9 cellular contexts compared by ENCODE assay signal in the genomic region with DNA sequence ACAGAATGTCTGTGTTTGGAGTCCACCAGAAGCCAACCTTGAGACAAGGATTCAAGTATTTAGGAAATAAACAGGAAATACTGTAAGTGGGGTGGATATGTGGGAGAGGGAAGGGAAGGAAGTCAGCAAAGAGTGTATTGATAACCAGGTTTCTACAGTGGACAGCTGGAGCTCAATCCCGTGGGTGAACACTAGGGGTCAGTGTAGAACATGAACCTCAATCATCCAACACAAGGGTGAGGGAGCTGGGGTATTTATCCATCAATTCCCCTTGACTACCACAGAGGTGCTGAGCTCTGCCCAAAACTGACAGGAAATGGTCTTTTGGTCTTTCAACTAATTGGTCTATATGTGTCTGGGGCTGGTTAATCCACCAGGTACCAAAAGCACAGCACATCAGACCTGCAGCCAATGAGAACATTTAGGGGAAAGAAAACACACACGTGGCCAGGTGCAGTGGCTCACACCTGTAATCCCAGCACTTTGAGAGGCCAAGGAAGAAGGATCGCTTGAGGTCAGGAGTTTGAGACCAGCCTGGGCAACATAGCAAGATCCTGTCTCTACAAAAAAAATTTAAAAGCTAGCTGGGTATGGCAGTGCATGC. TPM values are rescaled to one million over a fixed set of nuclear protein-coding genes. Genes with fewer than 3 reads are reported as not detected.
A peak's percentile ranks its signal among the peaks of the same experiment; 100 is the strongest.
DNase-seq lines count a peak whose midpoint lies in the region; ATAC-seq, FAIRE-seq and TF ChIP-seq lines count a peak whose summit lies in the region.
"Had no signal": no experiment of that assay in that cellular context is flagged by ENCODE, and none has a peak within 500 bp of the region (broad histone marks: within the 10 kb centered on the region; RNA-seq: fewer than 3 reads in every experiment).

No MANE protein-coding gene starts in this region.

- no peak overlapping the region for H2BK120ac ChIP-seq in H1 (replicated peaks; ENCODE audit: low read depth, low read length)

- no peaks in the 10 kb centered on the region for H3K9me3 ChIP-seq in CD8-positive, alpha-beta T cell (ENCODE audit: low read length)
- peaks cover 4 to 15% of the 10 kb centered on the region in 2 experiments; a peak in 3 of 4 replicates for H3K9me3 ChIP-seq in H1 (ENCODE audit: insufficient read depth in 2 of 2, low read depth in 1 of 2, low read length in 1 of 2)
- H3K9me3 ChIP-seq in ovary, result no peaks in the 10 kb centered on the region

- no peak overlapping the region for H3K4me2 ChIP-seq in H1 (ENCODE audit: insufficient read depth in 1 of 2, low read depth in 2 of 2, low read length in 2 of 2)

- no peak overlapping the region for H3K4me3 Mint-ChIP-seq in CD8-positive, alpha-beta T cell
- H3K4me3 Mint-ChIP-seq in WTC11 (no peak overlapping the region), nephron (peak overlapping the region in 2 of 3 experiments; percentile 36 to 38)
- H3K4me3 Mint-ChIP-seq: IgD-negative memory B cell had no signal

- TF ChIP-seq EP300 in H1 (IDR thresholded peaks at IDR 0.05; ENCODE audit: borderline replicate concordance in 1 of 2, low read depth in 2 of 2, low read length in 2 of 2), result no peak
- TF ChIP-seq EP300 in ovary (IDR thresholded peaks at IDR 0.05), result no peak

- H3K4me1 ChIP-seq in CD8-positive, alpha-beta T cell (ENCODE audit: insufficient read depth, low read length), result no peaks in the 10 kb centered on the region
- H3K4me1 ChIP-seq in H1 (replicated peaks in 1 of 4; ENCODE audit: control insufficient read depth in 3 of 4, insufficient read depth in 4 of 4, low read length in 3 of 4) (no peaks in the 10 kb centered on the region), ovary (ENCODE audit: insufficient read depth) (no peaks in the 10 kb centered on the region)

- H3K4me1 Mint-ChIP-seq in CD8-positive, alpha-beta T cell (ENCODE audit: low read depth), result peaks cover 4% of the 10 kb centered on the region
- H3K4me1 Mint-ChIP-seq in WTC11 (peaks cover 2% of the 10 kb centered on the region), nephron (peaks cover 4% of the 10 kb centered on the region)

- no peak overlapping the region for H2AFZ ChIP-seq in H1 (ENCODE audit: low read length)

- no peak overlapping the region for H3K4ac ChIP-seq in H1 (replicated peaks; ENCODE audit: insufficient read length, low read depth, low read length)

- no peaks in the 10 kb centered on the region for H3K36me3 ChIP-seq in CD8-positive, alpha-beta T cell (ENCODE audit: insufficient read depth, low read length)
- no peaks in the 10 kb centered on the region for H3K36me3 ChIP-seq in H1 (ENCODE audit: control insufficient read depth in 2 of 4, insufficient read depth in 4 of 4, low read length in 3 of 4)
- H3K36me3 ChIP-seq in ovary, result no peaks in the 10 kb centered on the region

- 49% methylated on average over 3 of the region's 3 CpGs; no CpG with 5 or more reads in 1 of the 2 experiments for WGBS in H1 (ENCODE audit: extremely low coverage in 1 of 2, insufficient coverage in 1 of 2, insufficient read length in 1 of 2, insufficient replicate concordance in 2 of 2, low coverage in 1 of 2, low lambda C conversion rate in 2 of 2, missing lambda C conversion rate in 1 of 2), 2 experiments
- 56 to 70% (median 62%) methylated on average over 3 of the region's 3 CpGs for WGBS in ovary, 3 donors

- peaks cover under 1% of the 10 kb centered on the region; the same call in 1 of the 2 replicates for H3K23me2 ChIP-seq in H1 (ENCODE audit: low read depth, low read length)

- H4K8ac ChIP-seq in H1 (ENCODE audit: extremely low read depth, insufficient read depth, low read length), result no peak overlapping the region

- peaks cover 18% of the 10 kb centered on the region for H3K9me3 Mint-ChIP-seq in CD8-positive, alpha-beta T cell
- H3K9me3 Mint-ChIP-seq in WTC11, result peaks cover 6% of the 10 kb centered on the region; the same call in 1 of the 2 replicates
- H3K9me3 Mint-ChIP-seq in nephron, result peaks cover 26% of the 10 kb centered on the region

- H2BK15ac ChIP-seq in H1 (ENCODE audit: low read length), result peak overlapping the region; percentile 40; the same call in 1 of the 2 replicates

- CTCF ChIA-PET in CD8-positive, alpha-beta T cell (lab: Charles Lee), result interaction anchor here (0.9 to 6.5 kb wide), 10 partner anchors 9 to 455 kb away, joined by 3 to 60 read pairs (median 6); a partner anchor contains a TSS
- CTCF ChIA-PET in WTC11 (lab: Charles Lee) (interaction anchor here (0.5 to 3.9 kb wide), 63 partner anchors 9 to 940 kb away, joined by 3 to 103 read pairs (median 5); a partner anchor contains a TSS), H1 (lab: Charles Lee; ENCODE audit: partially characterized antibody) (interaction anchor here (0.5 to 8.0 kb wide), 39 partner anchors 10 to 1322 kb away, joined by 3 to 120 read pairs (median 4); a partner anchor contains a TSS)

- H3K79me1 ChIP-seq in H1 (ENCODE audit: low read depth, low read length), result no peaks in the 10 kb centered on the region

- no peaks in the 10 kb centered on the region for H3K36me3 Mint-ChIP-seq in CD8-positive, alpha-beta T cell
- H3K36me3 Mint-ChIP-seq in WTC11 (no peaks in the 10 kb centered on the region), nephron (ENCODE audit: low read depth) (peaks cover 8% of the 10 kb centered on the region)

- no peak overlapping the region for H3K9ac ChIP-seq in H1 (replicated peaks in 1 of 4; ENCODE audit: extremely low read depth in 1 of 4, low read depth in 3 of 4, low read length in 3 of 4)

- no peak overlapping the region for H4K5ac ChIP-seq in H1 (ENCODE audit: insufficient read length, low read depth, low read length)

- no peak overlapping the region for H3K56ac ChIP-seq in H1 (replicated peaks; ENCODE audit: insufficient read length, low read depth, low read length)

- TF ChIP-seq CTCF in CD8-positive, alpha-beta T cell (IDR thresholded peaks at IDR 0.05), result peak; percentile 56
- TF ChIP-seq CTCF in WTC11 (IDR thresholded peaks at IDR 0.05), result peak; percentile 67
- TF ChIP-seq CTCF in H1 (IDR thresholded peaks at IDR 0.05; ENCODE audit: control extremely low read depth in 1 of 3, insufficient read depth in 1 of 3, low read depth in 1 of 3, low read length in 3 of 3), result peak; percentile 56 to 87 (median 74)
- peak; percentile 31 to 46 (median 31) for TF ChIP-seq CTCF in nephron (IDR thresholded peaks at IDR 0.05; ENCODE audit: unreplicated experiment in 3 of 3)
- no peak for TF ChIP-seq CTCF in ovary (IDR thresholded peaks at IDR 0.05)

- no peak overlapping the region for H2AK5ac ChIP-seq in H1 (ENCODE audit: low read depth, low read length)

- H3K18ac ChIP-seq in H1 (ENCODE audit: extremely low read depth, low read length), result no peak overlapping the region

- H3K27me3 Mint-ChIP-seq in CD8-positive, alpha-beta T cell (ENCODE audit: low read depth), result peaks cover 7% of the 10 kb centered on the region
- H3K27me3 Mint-ChIP-seq in WTC11 (ENCODE audit: low read depth), result peaks cover 8% of the 10 kb centered on the region; the same call in 1 of the 2 replicates
- H3K27me3 Mint-ChIP-seq in nephron (ENCODE audit: low read depth), result peaks cover 10% of the 10 kb centered on the region

- no peak overlapping the region for H3K27ac Mint-ChIP-seq in CD8-positive, alpha-beta T cell
- no peak overlapping the region for H3K27ac Mint-ChIP-seq in WTC11
- H3K27ac Mint-ChIP-seq in nephron, result no peak overlapping the region

- POLR2A ChIA-PET in CD8-positive, alpha-beta T cell (lab: Charles Lee), result interaction anchor here (0.9 to 1.4 kb wide), 2 partner anchors 10 to 24 kb away, joined by 3 to 4 read pairs; a partner anchor contains a TSS
- POLR2A ChIA-PET in WTC11 (lab: Charles Lee), result interaction anchor here (0.5 to 1.1 kb wide), 2 partner anchors 109 to 126 kb away, joined by 3 read pairs; no protein-coding TSS in a partner anchor
- POLR2A ChIA-PET in H1 (lab: Charles Lee; ENCODE audit: partially characterized antibody), result interaction anchor here (0.8 to 2.0 kb wide), 2 partner anchors 9 to 132 kb away, joined by 3 to 4 read pairs; no protein-coding TSS in a partner anchor

- no peak overlapping the region for H3K27ac ChIP-seq in CD8-positive, alpha-beta T cell (ENCODE audit: low read depth, low read length)
- H3K27ac ChIP-seq in H1 (ENCODE audit: low read depth, low read length), result no peak overlapping the region
- no peak overlapping the region for H3K27ac ChIP-seq in ovary

- no peaks in the 10 kb centered on the region for H3K79me2 ChIP-seq in H1 (ENCODE audit: control insufficient read depth in 1 of 2, insufficient read depth in 2 of 2, low read length in 2 of 2)

- no peak overlapping the region for H3K4me3 ChIP-seq in CD8-positive, alpha-beta T cell (ENCODE audit: low read depth, low read length)
- H3K4me3 ChIP-seq in H1 (ENCODE audit: extremely low read depth in 1 of 4, insufficient read depth in 2 of 4, low read depth in 3 of 4, low read length in 4 of 4) (no peak overlapping the region), ovary (no peak overlapping the region)

- peak in 5 of 7 experiments; percentile 20 to 68 (median 55) for DNase-seq in CD8-positive, alpha-beta T cell
- peak in 46 of 76 experiments; percentile 8 to 67 (median 34) for DNase-seq in HUDEP-2 (lab: John Stamatoyannopoulos, UW; ENCODE audit: unreplicated experiment in 76 of 76)
- DNase-seq in WTC11 (ENCODE audit: low spot score), result peak; percentile 84
- DNase-seq in H1 (ENCODE audit: low read depth in 1 of 2, low spot score in 2 of 2), result peak in 1 of 2 experiments; percentile 87
- no peak for DNase-seq in ovary

- no peaks in the 10 kb centered on the region for H4K20me1 ChIP-seq in H1 (replicated peaks in 1 of 2; ENCODE audit: control insufficient read depth in 1 of 2, insufficient read depth in 2 of 2, low read length in 2 of 2)

- no peak overlapping the region for H3K14ac ChIP-seq in H1 (ENCODE audit: insufficient read length)

- H2BK20ac ChIP-seq in H1 (ENCODE audit: low read length), result no peak overlapping the region

- peak; percentile 59 for ATAC-seq in CD8-positive, alpha-beta T cell
- ATAC-seq in WTC11 (peak; percentile 93), HG03095 (IDR thresholded peaks at IDR 0.05; ENCODE audit: unreplicated experiment) (no peak), GM21447 (IDR thresholded peaks at IDR 0.05; ENCODE audit: unreplicated experiment) (no peak)

- H3K27me3 ChIP-seq in CD8-positive, alpha-beta T cell (ENCODE audit: insufficient read depth, low read length), result no peaks in the 10 kb centered on the region
- H3K27me3 ChIP-seq in H1 (replicated peaks in 1 of 4; ENCODE audit: control insufficient read depth in 3 of 4, extremely low read depth in 1 of 4, insufficient read depth in 3 of 4, low read length in 3 of 4) (no peaks in the 10 kb centered on the region), ovary (no peaks in the 10 kb centered on the region)

- H3K23ac ChIP-seq in H1 (ENCODE audit: insufficient read length), result no peak overlapping the region

- no peak overlapping the region for H2BK5ac ChIP-seq in H1 (ENCODE audit: low read depth, low read length)

- H2BK12ac ChIP-seq in H1 (ENCODE audit: low read depth, low read length), result no peak overlapping the region

- H4K91ac ChIP-seq in H1 (replicated peaks; ENCODE audit: insufficient read length, low read length), result no peak overlapping the region

- peak; percentile 67 to 68 for TF ChIP-seq RAD21 in H1 (IDR thresholded peaks at IDR 0.05 in 1 of 2, conservative IDR thresholded peaks at IDR 0.05 in 1 of 2; ENCODE audit: low read depth in 2 of 2, low read length in 2 of 2)

- intact Hi-C loops in CD8-positive, alpha-beta T cell (cut with DNase I, micrococcal nuclease), result loop anchor here (2.0 to 5.0 kb wide), 2 partner anchors 49 to 316 kb away; a partner anchor contains a TSS
- intact Hi-C loops in ovary (cut with DNase I), result no loop called here

- TF ChIP-seq POLR2A in H1 (IDR thresholded peaks at IDR 0.05; ENCODE audit: control extremely low read depth in 1 of 2, low read depth in 2 of 2, low read length in 2 of 2) (no peak), ovary (IDR thresholded peaks at IDR 0.05) (no peak)

- peak; percentile 92 for FAIRE-seq in H1 (lab: Jason Lieb, UNC)

RNA-seq across cellular contexts. Expression of a gene that starts 5.6 kb away (rescaled TPM):
- not detected for total RNA-seq in CD8-positive, alpha-beta T cell
- total RNA-seq in WTC11 (2021), result 15.0 to 21.9 TPM (median 19.6 TPM) in 3 replicates
- total RNA-seq in H1 (2021; fragmentation: NEBNext Ultra II Directional; extraction: Animal tissue kit (Norgen Biotek cat#: 25700)), result 16.8 and 17.7 TPM in 2 replicates
- 12.0 and 16.1 TPM in 2 replicates for polyA plus RNA-seq in H1 (2011; rRNA removed)
- 11.1 TPM for polyA plus RNA-seq in H1 (2011; cell fraction: cytosol; rRNA removed)
- polyA plus RNA-seq in H1 (2011; cell fraction: nucleus; rRNA removed), result 38.2 TPM
- polyA plus RNA-seq in H1 (2012, experiment 1 of 2), result 7.5 to 11.4 TPM (median 10.6 TPM) in 4 replicates
- polyA plus RNA-seq in H1 (2012, experiment 2 of 2), result 9.2 TPM
- polyA plus RNA-seq in H1 (2013, experiment 1 of 2), result 8.5 TPM
- polyA plus RNA-seq in H1 (2013, experiment 2 of 2), result 8.7 TPM
- polyA minus RNA-seq in H1 (2011; rRNA and poly(A)+ RNA removed), result 5.5 and 7.4 TPM in 2 replicates
- polyA minus RNA-seq in H1 (2011; cell fraction: cytosol; rRNA and poly(A)+ RNA removed), result 11.4 TPM
- 15.4 TPM for polyA minus RNA-seq in H1 (2011; cell fraction: nucleus; rRNA and poly(A)+ RNA removed)
- 10 to 100 TPM; 22.2 to 61.9 (median 43.5) TPM for total RNA-seq in ovary
- 10 to 100 TPM in 1 of 2 donors, 1 to 10 TPM in 1; 9.4 to 22.9 TPM for polyA plus RNA-seq in ovary
- polyA plus RNA-seq: IgD-negative memory B cell had no signal

RNA-seq across cellular contexts. Expression of a gene that starts 19.6 kb away (rescaled TPM):
- not detected for total RNA-seq in CD8-positive, alpha-beta T cell
- total RNA-seq in WTC11 (2021) (not detected in 3 replicates), ovary (not detected)
- total RNA-seq in H1 (2021; fragmentation: NEBNext Ultra II Directional; extraction: Animal tissue kit (Norgen Biotek cat#: 25700)), result not detected in 2 replicates
- polyA plus RNA-seq in H1 (2011; rRNA removed) (not detected in 2 replicates), ovary (not detected)
- not detected for polyA plus RNA-seq in H1 (2011; cell fraction: cytosol; rRNA removed)
- not detected for polyA plus RNA-seq in H1 (2011; cell fraction: nucleus; rRNA removed)
- polyA plus RNA-seq in H1 (2012, experiment 1 of 2), result not detected in 4 replicates
- not detected for polyA plus RNA-seq in H1 (2012, experiment 2 of 2)
- not detected for polyA plus RNA-seq in H1 (2013, experiment 1 of 2)
- polyA plus RNA-seq in H1 (2013, experiment 2 of 2), result not detected
- not detected in 2 replicates for polyA minus RNA-seq in H1 (2011; rRNA and poly(A)+ RNA removed)
- not detected for polyA minus RNA-seq in H1 (2011; cell fraction: cytosol; rRNA and poly(A)+ RNA removed)
- polyA minus RNA-seq in H1 (2011; cell fraction: nucleus; rRNA and poly(A)+ RNA removed), result not detected
- polyA plus RNA-seq: IgD-negative memory B cell had no signal

RNA-seq across cellular contexts. Expression of a gene that starts 52.3 kb away (rescaled TPM):
- not detected for total RNA-seq in CD8-positive, alpha-beta T cell
- total RNA-seq in WTC11 (2021) (not detected in 3 replicates), ovary (not detected)
- not detected in 2 replicates for total RNA-seq in H1 (2021; fragmentation: NEBNext Ultra II Directional; extraction: Animal tissue kit (Norgen Biotek cat#: 25700))
- polyA plus RNA-seq in H1 (2011; rRNA removed) (not detected in 2 replicates), ovary (not detected)
- polyA plus RNA-seq in H1 (2011; cell fraction: cytosol; rRNA removed), result not detected
- polyA plus RNA-seq in H1 (2011; cell fraction: nucleus; rRNA removed), result not detected
- polyA plus RNA-seq in H1 (2012, experiment 1 of 2), result not detected in 4 replicates
- not detected for polyA plus RNA-seq in H1 (2012, experiment 2 of 2)
- polyA plus RNA-seq in H1 (2013, experiment 1 of 2), result not detected
- polyA plus RNA-seq in H1 (2013, experiment 2 of 2), result not detected
- not detected in 2 replicates for polyA minus RNA-seq in H1 (2011; rRNA and poly(A)+ RNA removed)
- polyA minus RNA-seq in H1 (2011; cell fraction: cytosol; rRNA and poly(A)+ RNA removed), result not detected
- polyA minus RNA-seq in H1 (2011; cell fraction: nucleus; rRNA and poly(A)+ RNA removed), result not detected
- polyA plus RNA-seq: IgD-negative memory B cell had no signal

Comparison
In these comparisons a context has a peak if more than half of its experiments do, and no peak if none do; other contexts are left out.
1. ATAC-seq: peak in CD8-positive, alpha-beta T cell (single experiment) and WTC11 (single experiment); none in HG03095 (single experiment) and GM21447 (single experiment).
2. DNase-seq: peak in CD8-positive, alpha-beta T cell (5 of 7), HUDEP-2 (46 of 76) and WTC11 (single experiment); none in ovary (0 of 5).
3. H3K4me3 Mint-ChIP-seq: peak in nephron (2 of 3); none in CD8-positive, alpha-beta T cell (single experiment) and WTC11 (single experiment).
4. CTCF ChIP-seq: peak in CD8-positive, alpha-beta T cell (single experiment), WTC11 (single experiment), H1 (3 of 3) and nephron (3 of 3); none in ovary (0 of 3).
5. RNA of a gene that starts 5.6 kb away (total RNA-seq): 22.2 to 61.9 TPM in ovary, 16.8 to 17.7 TPM in H1 and 15.0 to 21.9 TPM in WTC11; not detected in CD8-positive, alpha-beta T cell; every median in the first group is over 10 times any median in the second.
6. intact Hi-C loops: an anchor here in CD8-positive, alpha-beta T cell (2.0 to 5.0 kb wide); none called in ovary.